In genomic region chr6:42618105-42618504, GRCh38 we compare ENCODE assay signal across 14 cellular contexts.
"Had no signal": no experiment of that assay in that cellular context is flagged by ENCODE, and none has a peak within 500 bp of the region (broad histone marks: within the 10 kb centered on the region; RNA-seq: fewer than 3 reads in every experiment).

No MANE protein-coding gene starts in this region.

- H3K9me3 ChIP-seq: right lobe of liver had no signal

- DNase-seq: activated CD8-positive, alpha-beta memory T cell treated with anti-CD3 and anti-CD28 coated beads, Interleukin-2, amount 10 ng/mL, durations not matched to agents 7 days and 5 days; activated effector memory CD4-positive, alpha-beta T cell treated with Interleukin-2 at 50 U/mL for 16 hours; activated T-cell treated with anti-CD3 and anti-CD28 coated beads, Interleukin-2, amount 50 U/mL, for 1 hour; right lobe of liver; T-helper 1 cell; WERI-Rb-1 had no signal

- FAIRE-seq: colon, keratinocyte had no signal

- ATAC-seq: activated CD4-positive, alpha-beta T cell treated with anti-CD3 and anti-CD28 coated beads for 36 hours; activated CD8-positive, alpha-beta memory T cell treated with anti-CD3 and anti-CD28 coated beads, Interleukin-2, amount 10 ng/mL, durations not matched to agents 7 days and 5 days; esophagus mucosa; left lobe of liver; right lobe of liver; SK-N-SH treated with all-trans-retinoic acid at 6 μM for 48 hours had no signal

- H3K27ac Mint-ChIP-seq: activated CD4-positive, alpha-beta memory T cell treated with anti-CD3 and anti-CD28 coated beads for 36 hours; activated CD4-positive, alpha-beta T cell treated with anti-CD3 and anti-CD28 coated beads for 36 hours; activated CD8-positive, alpha-beta memory T cell treated with anti-CD3 and anti-CD28 coated beads, Interleukin-2, amount 10 ng/mL, durations not matched to agents 7 days and 5 days; activated naive CD4-positive, alpha-beta T cell treated with anti-CD3 and anti-CD28 coated beads, Interleukin-2, amount 50 U/mL, for 24 hours had no signal

- H3K4me3 Mint-ChIP-seq: activated CD4-positive, alpha-beta memory T cell treated with anti-CD3 and anti-CD28 coated beads for 36 hours; activated CD4-positive, alpha-beta T cell treated with anti-CD3 and anti-CD28 coated beads for 36 hours; activated CD8-positive, alpha-beta memory T cell treated with anti-CD3 and anti-CD28 coated beads, Interleukin-2, amount 10 ng/mL, durations not matched to agents 7 days and 5 days; activated naive CD4-positive, alpha-beta T cell treated with anti-CD3 and anti-CD28 coated beads, Interleukin-2, amount 50 U/mL, for 24 hours had no signal

- H3K4me1 Mint-ChIP-seq: activated naive CD4-positive, alpha-beta T cell treated with anti-CD3 and anti-CD28 coated beads, Interleukin-2, amount 50 U/mL, for 24 hours had no signal

- H3K27me3 Mint-ChIP-seq: activated CD4-positive, alpha-beta memory T cell treated with anti-CD3 and anti-CD28 coated beads for 36 hours; activated CD4-positive, alpha-beta T cell treated with anti-CD3 and anti-CD28 coated beads for 36 hours; activated CD8-positive, alpha-beta memory T cell treated with anti-CD3 and anti-CD28 coated beads, Interleukin-2, amount 10 ng/mL, durations not matched to agents 7 days and 5 days; activated naive CD4-positive, alpha-beta T cell treated with anti-CD3 and anti-CD28 coated beads, Interleukin-2, amount 50 U/mL, for 24 hours had no signal

- H3K9me3 Mint-ChIP-seq: activated CD4-positive, alpha-beta memory T cell treated with anti-CD3 and anti-CD28 coated beads for 36 hours; activated naive CD4-positive, alpha-beta T cell treated with anti-CD3 and anti-CD28 coated beads, Interleukin-2, amount 50 U/mL, for 24 hours had no signal
